Comparison of ENCODE assay signal across 17 cellular contexts in genomic region chr1:8562222-8562621, GRCh38.
"Had no signal": no experiment of that assay in that cellular context is flagged by ENCODE, and none has a peak within 500 bp of the region (broad histone marks: within the 10 kb centered on the region; RNA-seq: fewer than 3 reads in every experiment).

No MANE protein-coding gene starts in this region.

- H3K4me1 Mint-ChIP-seq: activated T-helper 17 cell treated with anti-CD3 and anti-CD28 coated beads, Interleukin-2, amount 50 U/mL, for 72 hours had no signal

- FAIRE-seq: colon, frontal cortex, urothelium cell line had no signal

- H3K27me3 ChIP-seq: heart right ventricle, ovary, thyroid gland had no signal

- H3K4me3 Mint-ChIP-seq: activated naive CD4-positive, alpha-beta T cell treated with anti-CD3 and anti-CD28 coated beads, Interleukin-2, amount 10 ng/mL, durations not matched to agents 7 days and 5 days; activated T-helper 17 cell treated with anti-CD3 and anti-CD28 coated beads, Interleukin-2, amount 50 U/mL, for 72 hours; neural crest cell had no signal

- DNase-seq: activated CD4-positive, alpha-beta T cell treated with anti-CD3 and anti-CD28 coated beads for 48 hours; activated naive CD4-positive, alpha-beta T cell treated with anti-CD3 and anti-CD28 coated beads, Interleukin-2, amount 10 ng/mL, durations not matched to agents 7 days and 5 days; effector CD4-positive, alpha-beta T cell; heart right ventricle; islet precursor cell; left ventricle myocardium inferior; mesenchymal stem cell; ovary; stimulated activated CD4-positive, alpha-beta T cell treated with anti-CD3 and anti-CD28 coated beads, Interleukin-15, amount 100 ng/mL, for 24 hours; stimulated activated CD4-positive, alpha-beta T cell treated with anti-CD3 and anti-CD28 coated beads, Interleukin-4, amount 100 ng/mL, for 4 hours; T1000; thyroid gland had no signal

- H3K27ac Mint-ChIP-seq: activated naive CD4-positive, alpha-beta T cell treated with anti-CD3 and anti-CD28 coated beads, Interleukin-2, amount 10 ng/mL, durations not matched to agents 7 days and 5 days had no signal

- H3K27me3 Mint-ChIP-seq: activated naive CD4-positive, alpha-beta T cell treated with anti-CD3 and anti-CD28 coated beads, Interleukin-2, amount 10 ng/mL, durations not matched to agents 7 days and 5 days; activated T-helper 17 cell treated with anti-CD3 and anti-CD28 coated beads, Interleukin-2, amount 50 U/mL, for 72 hours had no signal

- ATAC-seq: activated T-helper 17 cell treated with anti-CD3 and anti-CD28 coated beads, Interleukin-2, amount 50 U/mL, for 72 hours had no signal

- H3K4me3 ChIP-seq: heart right ventricle, left ventricle myocardium inferior, ovary, thyroid gland had no signal

- H3K36me3 ChIP-seq: left ventricle myocardium inferior, ovary, thyroid gland had no signal

- H3K27ac ChIP-seq: ovary had no signal

- H3K9me3 ChIP-seq: heart right ventricle, left ventricle myocardium inferior, ovary, thyroid gland had no signal

- H3K9me3 Mint-ChIP-seq: activated naive CD4-positive, alpha-beta T cell treated with anti-CD3 and anti-CD28 coated beads, Interleukin-2, amount 10 ng/mL, durations not matched to agents 7 days and 5 days; activated T-helper 17 cell treated with anti-CD3 and anti-CD28 coated beads, Interleukin-2, amount 50 U/mL, for 72 hours; neural crest cell had no signal
